ENCODE assay signal across 8 cellular contexts in genomic region chr12:63821781-63822251, GRCh38. TPM values are rescaled to one million over a fixed set of nuclear protein-coding genes. Genes with fewer than 3 reads are reported as not detected.
DNase-seq lines count a peak whose midpoint lies in the region; ATAC-seq and TF ChIP-seq lines count a peak whose summit lies in the region.

No MANE protein-coding gene starts in this region.

- no peak for ATAC-seq in HG02763 (IDR thresholded peaks at IDR 0.05; ENCODE audit: unreplicated experiment)

- H3K36me3 ChIP-seq in HEK293 (ENCODE audit: control insufficient read depth in 2 of 2, insufficient read depth in 1 of 2, low read length in 2 of 2) (no peaks in the 10 kb centered on the region), adrenal gland (replicated peaks in 1 of 2) (no peaks in the 10 kb centered on the region), kidney epithelial cell (ENCODE audit: control insufficient read depth, insufficient read depth, low read length) (no peaks in the 10 kb centered on the region), subcutaneous abdominal adipose tissue (ENCODE audit: control insufficient read depth in 5 of 5, insufficient read depth in 5 of 5, low read length in 5 of 5) (no peaks in the 10 kb centered on the region)

- H3K9me3 ChIP-seq in HEK293 (ENCODE audit: control insufficient read depth, insufficient read depth, low read depth, low read length) (no peaks in the 10 kb centered on the region), adrenal gland (replicated peaks in 1 of 3) (peaks cover 0 to 3% (median 0%) of the 10 kb centered on the region in 3 donors), subcutaneous abdominal adipose tissue (ENCODE audit: control insufficient read depth in 5 of 5, low read length in 5 of 5) (peaks cover 0 to 2% (median 0%) of the 10 kb centered on the region in 5 donors)

- POLR2A ChIA-PET in HEK293 (lab: Yijun Ruan, JAX), result no interaction called here

- TF ChIP-seq POLR2A in adrenal gland (IDR thresholded peaks at IDR 0.05), result no peak

- H3K27me3 ChIP-seq in adrenal gland (no peaks in the 10 kb centered on the region), kidney epithelial cell (ENCODE audit: control insufficient read depth, insufficient read depth, low read length) (no peaks in the 10 kb centered on the region), subcutaneous abdominal adipose tissue (ENCODE audit: control insufficient read depth in 5 of 5, insufficient read depth in 4 of 5, low read length in 5 of 5) (peaks cover 0 to 4% (median 2%) of the 10 kb centered on the region in 5 donors)

- intact Hi-C loops in adrenal gland (cut with DNase I), result loop anchor here in 1 of 2 donors (10.0 kb wide), 1 partner anchor 573 kb away; the partner anchor contains the start of gene C12orf56

- H3K27ac ChIP-seq in HEK293 (ENCODE audit: extremely low read depth, low read depth, low read length) (no peak overlapping the region), adrenal gland (peak overlapping the region in 1 of 5 donors; percentile 31), subcutaneous abdominal adipose tissue (ENCODE audit: low read depth, low read length) (no peak overlapping the region)

- H3K9ac ChIP-seq in subcutaneous abdominal adipose tissue (ENCODE audit: low read length in 5 of 5), result peak overlapping the region in 3 of 5 donors; percentile 37 to 66 (median 46)

- H3K4me3 ChIP-seq in HEK293 (ENCODE audit: low read depth, low read length) (no peak overlapping the region), adrenal gland (peak overlapping the region in 3 of 4 donors; percentile 6 to 44 (median 19)), kidney epithelial cell (ENCODE audit: low read depth, low read length) (peak overlapping the region; percentile 47), subcutaneous abdominal adipose tissue (ENCODE audit: low read depth in 1 of 5, low read length in 5 of 5) (peak overlapping the region; percentile 48 to 73 (median 65))

- 24 to 29% (median 26%) methylated on average over 32 to 38 of the region's 38 CpGs for WGBS in adrenal gland, 4 donors

- no peak for TF ChIP-seq CTCF in HEK293 (tag by site-specific recombination; IDR thresholded peaks at IDR 0.05)
- TF ChIP-seq CTCF in adrenal gland (IDR thresholded peaks at IDR 0.05), result no peak
- TF ChIP-seq CTCF in kidney epithelial cell (IDR thresholded peaks at IDR 0.05; ENCODE audit: insufficient read depth, low read length, poor library complexity, severe bottlenecking), result no peak

- H3K4me1 ChIP-seq in HEK293 (ENCODE audit: control insufficient read depth, insufficient read depth, low read length), result no peaks in the 10 kb centered on the region
- H3K4me1 ChIP-seq in adrenal gland (replicated peaks in 1 of 2), result no peaks in the 10 kb centered on the region
- H3K4me1 ChIP-seq in subcutaneous abdominal adipose tissue (ENCODE audit: control insufficient read depth in 5 of 5, insufficient read depth in 5 of 5, low read length in 5 of 5), result peaks cover 0 to 9% (median 7%) of the 10 kb centered on the region in 5 donors

- CTCF ChIA-PET in HEK293 (lab: Yijun Ruan, JAX), result interaction anchor here (0.6 to 1.5 kb wide), 2 partner anchors 402 to 435 kb away, joined by 3 to 6 read pairs; no protein-coding TSS in a partner anchor

- DNase-seq in adrenal gland (peak in 2 of 7 donors; percentile 21 to 31), kidney epithelial cell (ENCODE audit: low read depth) (no peak), NCI-H2107 treated with DMSO at 0.1 percent for 48 hours (lab: John Stamatoyannopoulos, UW; ENCODE audit: unreplicated experiment) (no peak), superior temporal gyrus (ENCODE audit: extremely low spot score) (no peak), hepatic stellate cell (ENCODE audit: low spot score) (no peak)

TF ChIP-seq in HEK293, 187 proteins besides CTCF, POLR2A, EP300 and RAD21:
- TF ChIP-seq ZNF521 (tag by site-specific recombination; IDR thresholded peaks at IDR 0.05) (no peak), ZNF202 (tag by site-specific recombination; IDR thresholded peaks at IDR 0.05; ENCODE audit: borderline replicate concordance) (0 out of 2 replicates have a peak, but pooled peaks have one; percentile 45), TSHZ1 (tag by site-specific recombination; IDR thresholded peaks at IDR 0.05; ENCODE audit: borderline replicate concordance) (no peak), SALL2 (tag by site-specific recombination; IDR thresholded peaks at IDR 0.05; ENCODE audit: borderline replicate concordance) (no peak)

RNA-seq across cellular contexts. Expression of gene SRGAP1, which starts 22.7 kb away (rescaled TPM):
- 10 to 100 TPM in 6 of 8 donors, 1 to 10 TPM in 2; 6.5 to 35.6 (median 13.0) TPM for total RNA-seq in adrenal gland
- polyA plus RNA-seq in adrenal gland, result 1 to 10 TPM; 2.4 to 8.1 (median 3.6) TPM
- total RNA-seq in kidney epithelial cell, result 17.5 and 28.9 TPM in 2 replicates

RNA-seq across cellular contexts. Expression of gene RXYLT1, which starts 42.1 kb away (rescaled TPM):
- 10 to 100 TPM; 17.8 to 44.9 (median 28.1) TPM for total RNA-seq in adrenal gland
- polyA plus RNA-seq in adrenal gland, result 10 to 100 TPM; 13.9 to 33.6 (median 15.0) TPM
- 21.1 and 22.5 TPM in 2 replicates for total RNA-seq in kidney epithelial cell
